In the genomic region with DNA sequence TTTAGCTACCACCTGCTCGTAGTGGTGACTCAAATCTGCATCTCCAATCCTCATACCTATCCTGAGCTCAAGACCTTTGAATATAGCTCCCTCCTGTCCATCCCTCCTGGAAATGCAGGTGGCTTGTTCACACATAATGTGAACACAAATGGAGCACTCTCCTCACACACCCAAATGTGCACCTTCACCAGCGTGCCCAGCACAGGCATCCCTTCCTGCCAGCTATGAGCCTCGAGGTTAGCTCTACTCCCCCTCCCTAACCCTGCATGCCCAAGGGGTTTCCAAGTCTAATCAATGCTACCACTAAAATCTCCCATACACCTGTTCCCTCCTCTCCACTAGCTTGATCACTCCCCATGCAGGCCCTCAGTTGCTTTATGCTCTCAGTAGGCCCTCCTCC, we compare ENCODE assay signal across 25 cellular contexts. TPM values are rescaled to one million over a fixed set of nuclear protein-coding genes. Genes with fewer than 3 reads are reported as not detected.
DNase-seq lines count a peak whose midpoint lies in the region; ATAC-seq, FAIRE-seq and TF ChIP-seq lines count a peak whose summit lies in the region.
"Had no signal": no experiment of that assay in that cellular context is flagged by ENCODE, and none has a peak within 500 bp of the region (broad histone marks: within the 10 kb centered on the region; RNA-seq: fewer than 3 reads in every experiment).

No MANE protein-coding gene starts in this region.

- no peak for TF ChIP-seq POLR2A in A549 (IDR thresholded peaks at IDR 0.05; ENCODE audit: low read length)

- no peak overlapping the region for H3K4me2 ChIP-seq in A549

- WGBS in A549 (ENCODE audit: missing lambda C conversion rate), result 96% methylated on average over 3 of the region's 3 CpGs

- TF ChIP-seq EP300 in A549 (IDR thresholded peaks at IDR 0.05), result no peak

- peak overlapping the region; percentile 37 for H3K4me3 Mint-ChIP-seq in glutamatergic neuron (ENCODE audit: unreplicated experiment)
- no peak overlapping the region for H3K4me3 Mint-ChIP-seq in osteocyte (ENCODE audit: unreplicated experiment)
- no peak overlapping the region for H3K4me3 Mint-ChIP-seq in HFFc6
- H3K4me3 Mint-ChIP-seq: CD4-positive, alpha-beta T cell had no signal

- H3K27ac ChIP-seq in A549 (peak overlapping the region; percentile 10 to 100; a peak in 5 of 6 replicates), ascending aorta (peak overlapping the region; percentile 39)
- H3K27ac ChIP-seq: BLaER1 treated with 17β-estradiol and CSF1 and Interleukin-3, amounts not matched to agents 10 nM and 100 nM had no signal

- CTCF ChIA-PET in A549 (lab: Yijun Ruan, JAX), result interaction anchor here (0.5 to 12.3 kb wide), 10 partner anchors 20 to 196 kb away, joined by 3 to 79 read pairs (median 6); no protein-coding TSS in a partner anchor

- intact Hi-C loops in ascending aorta (cut with DNase I), result loop anchor here (1.0 to 5.0 kb wide), 2 partner anchors 32 to 106 kb away; a partner anchor contains a TSS

- H3K9me3 ChIP-seq in A549 (no peaks in the 10 kb centered on the region), ascending aorta (no peaks in the 10 kb centered on the region)

- TF ChIP-seq CTCF in A549 (IDR thresholded peaks at IDR 0.05) (no peak), ascending aorta (IDR thresholded peaks at IDR 0.05) (no peak), glutamatergic neuron (IDR thresholded peaks at IDR 0.05; ENCODE audit: partially characterized antibody, unreplicated experiment) (no peak), osteocyte (IDR thresholded peaks at IDR 0.05) (no peak), HFFc6 (IDR thresholded peaks at IDR 0.05) (no peak)

- H3K27me3 Mint-ChIP-seq in glutamatergic neuron (ENCODE audit: unreplicated experiment), result peaks cover 12% of the 10 kb centered on the region
- H3K27me3 Mint-ChIP-seq in osteocyte (ENCODE audit: unreplicated experiment), result no peaks in the 10 kb centered on the region
- peaks cover 5% of the 10 kb centered on the region for H3K27me3 Mint-ChIP-seq in HFFc6 (ENCODE audit: insufficient read depth)

- peak overlapping the region; percentile 22 for H3K27ac Mint-ChIP-seq in glutamatergic neuron (ENCODE audit: unreplicated experiment)
- H3K27ac Mint-ChIP-seq in osteocyte (ENCODE audit: unreplicated experiment), result peak overlapping the region; percentile 54
- H3K27ac Mint-ChIP-seq in HFFc6, result no peak overlapping the region
- H3K27ac Mint-ChIP-seq: CD4-positive, alpha-beta T cell had no signal

- POLR2A ChIA-PET in A549 (lab: Yijun Ruan, JAX), result no interaction called here

- no peaks in the 10 kb centered on the region for H3K36me3 ChIP-seq in ascending aorta
- H3K36me3 ChIP-seq: BLaER1 treated with 17β-estradiol and CSF1 and Interleukin-3, amounts not matched to agents 10 nM and 100 nM had no signal

- no peaks in the 10 kb centered on the region for H3K36me3 Mint-ChIP-seq in glutamatergic neuron (ENCODE audit: unreplicated experiment)
- peaks cover 3% of the 10 kb centered on the region for H3K36me3 Mint-ChIP-seq in osteocyte (ENCODE audit: unreplicated experiment)
- H3K36me3 Mint-ChIP-seq in HFFc6 (ENCODE audit: low read depth), result no peaks in the 10 kb centered on the region

- FAIRE-seq in A549 (lab: Jason Lieb, UNC), result no peak
- FAIRE-seq: A204.1, G401.6, GM12891, H54 had no signal

- H3K4me1 Mint-ChIP-seq in glutamatergic neuron (ENCODE audit: low read depth, unreplicated experiment) (peaks cover 17% of the 10 kb centered on the region), osteocyte (ENCODE audit: unreplicated experiment) (peaks cover 85% of the 10 kb centered on the region), HFFc6 (ENCODE audit: low read depth) (peaks cover 65% of the 10 kb centered on the region)

- peaks cover 2% of the 10 kb centered on the region for H3K9me3 Mint-ChIP-seq in glutamatergic neuron (ENCODE audit: unreplicated experiment)
- H3K9me3 Mint-ChIP-seq in osteocyte (ENCODE audit: unreplicated experiment), result no peaks in the 10 kb centered on the region
- H3K9me3 Mint-ChIP-seq in HFFc6, result no peaks in the 10 kb centered on the region
- H3K9me3 Mint-ChIP-seq: CD4-positive, alpha-beta T cell had no signal

- H3K4me3 ChIP-seq in A549 (no peak overlapping the region), ascending aorta (no peak overlapping the region)
- H3K4me3 ChIP-seq: BLaER1 treated with 17β-estradiol and CSF1 and Interleukin-3, amounts not matched to agents 10 nM and 100 nM had no signal

- TF ChIP-seq RAD21 in A549 (conservative IDR thresholded peaks at IDR 0.05 in 1 of 2, IDR thresholded peaks at IDR 0.05 in 1 of 2), result no peak

- ATAC-seq in A549 (no peak), HG03139 (IDR thresholded peaks at IDR 0.05; ENCODE audit: unreplicated experiment) (no peak), GM19452 (IDR thresholded peaks at IDR 0.05; ENCODE audit: unreplicated experiment) (no peak)

- H3K27me3 ChIP-seq in ascending aorta, result no peaks in the 10 kb centered on the region

- DNase-seq in A549 (ENCODE audit: low read depth in 1 of 2, low spot score in 1 of 2) (no peak), ascending aorta (ENCODE audit: low spot score in 2 of 2) (peak in 1 of 2 donors; percentile 58), glutamatergic neuron (no peak), osteocyte (ENCODE audit: extremely low spot score, unreplicated experiment) (no peak), COLO829 (ENCODE audit: low spot score) (no peak), HFFc6 (no peak)
- DNase-seq: AML-193; CD4-positive, alpha-beta T cell; COR-L47; KBM-7; MV-4-11; NCI-H1105; NCI-H1436 treated with DMSO at 0.1 percent for 48 hours; NCI-H187 treated with DMSO at 0.1 percent for 48 hours; NCI-H526; NCI-H82; RPMI8226; SHP77 had no signal

- H3K4me1 ChIP-seq in A549 (peaks cover 33% of the 10 kb centered on the region), ascending aorta (peaks cover 15 to 49% of the 10 kb centered on the region in 2 donors)

TF ChIP-seq in A549, 52 proteins besides CTCF, POLR2A, EP300 and RAD21:
- TF ChIP-seq, protein P1, sequence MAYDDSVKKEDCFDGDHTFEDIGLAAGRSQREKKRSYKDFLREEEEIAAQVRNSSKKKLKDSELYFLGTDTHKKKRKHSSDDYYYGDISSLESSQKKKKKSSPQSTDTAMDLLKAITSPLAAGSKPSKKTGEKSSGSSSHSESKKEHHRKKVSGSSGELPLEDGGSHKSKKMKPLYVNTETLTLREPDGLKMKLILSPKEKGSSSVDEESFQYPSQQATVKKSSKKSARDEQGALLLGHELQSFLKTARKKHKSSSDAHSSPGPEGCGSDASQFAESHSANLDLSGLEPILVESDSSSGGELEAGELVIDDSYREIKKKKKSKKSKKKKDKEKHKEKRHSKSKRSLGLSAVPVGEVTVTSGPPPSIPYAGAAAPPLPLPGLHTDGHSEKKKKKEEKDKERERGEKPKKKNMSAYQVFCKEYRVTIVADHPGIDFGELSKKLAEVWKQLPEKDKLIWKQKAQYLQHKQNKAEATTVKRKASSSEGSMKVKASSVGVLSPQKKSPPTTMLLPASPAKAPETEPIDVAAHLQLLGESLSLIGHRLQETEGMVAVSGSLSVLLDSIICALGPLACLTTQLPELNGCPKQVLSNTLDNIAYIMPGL (CRISPR knock-in tag; IDR thresholded peaks at IDR 0.05; ENCODE audit: borderline replicate concordance), result no peak
- TF ChIP-seq RCOR1 (IDR thresholded peaks at IDR 0.05; ENCODE audit: low read depth, low read length) (no peak), KDM1A (IDR thresholded peaks at IDR 0.05; ENCODE audit: low read depth) (no peak), CEBPB (IDR thresholded peaks at IDR 0.05) (no peak), CHD4 (IDR thresholded peaks at IDR 0.05; ENCODE audit: borderline replicate concordance) (no peak), FOSB (CRISPR knock-in tag; IDR thresholded peaks at IDR 0.05) (no peak), ZC3H11A (IDR thresholded peaks at IDR 0.05) (no peak), FOXS1 (CRISPR knock-in tag; IDR thresholded peaks at IDR 0.05) (no peak), HDAC2 (IDR thresholded peaks at IDR 0.05) (no peak)
- TF ChIP-seq, protein P2, sequence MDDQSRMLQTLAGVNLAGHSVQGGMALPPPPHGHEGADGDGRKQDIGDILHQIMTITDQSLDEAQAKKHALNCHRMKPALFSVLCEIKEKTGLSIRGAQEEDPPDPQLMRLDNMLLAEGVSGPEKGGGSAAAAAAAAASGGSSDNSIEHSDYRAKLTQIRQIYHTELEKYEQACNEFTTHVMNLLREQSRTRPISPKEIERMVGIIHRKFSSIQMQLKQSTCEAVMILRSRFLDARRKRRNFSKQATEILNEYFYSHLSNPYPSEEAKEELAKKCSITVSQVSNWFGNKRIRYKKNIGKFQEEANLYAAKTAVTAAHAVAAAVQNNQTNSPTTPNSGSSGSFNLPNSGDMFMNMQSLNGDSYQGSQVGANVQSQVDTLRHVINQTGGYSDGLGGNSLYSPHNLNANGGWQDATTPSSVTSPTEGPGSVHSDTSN (IDR thresholded peaks at IDR 0.05), result no peak
- TF ChIP-seq, protein P3, sequence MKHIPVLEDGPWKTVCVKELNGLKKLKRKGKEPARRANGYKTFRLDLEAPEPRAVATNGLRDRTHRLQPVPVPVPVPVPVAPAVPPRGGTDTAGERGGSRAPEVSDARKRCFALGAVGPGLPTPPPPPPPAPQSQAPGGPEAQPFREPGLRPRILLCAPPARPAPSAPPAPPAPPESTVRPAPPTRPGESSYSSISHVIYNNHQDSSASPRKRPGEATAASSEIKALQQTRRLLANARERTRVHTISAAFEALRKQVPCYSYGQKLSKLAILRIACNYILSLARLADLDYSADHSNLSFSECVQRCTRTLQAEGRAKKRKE (CRISPR knock-in tag; IDR thresholded peaks at IDR 0.05; ENCODE audit: low read depth), result no peak
- TF ChIP-seq, protein P4, sequence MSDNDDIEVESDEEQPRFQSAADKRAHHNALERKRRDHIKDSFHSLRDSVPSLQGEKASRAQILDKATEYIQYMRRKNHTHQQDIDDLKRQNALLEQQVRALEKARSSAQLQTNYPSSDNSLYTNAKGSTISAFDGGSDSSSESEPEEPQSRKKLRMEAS (IDR thresholded peaks at IDR 0.05), result no peak

RNA-seq across cellular contexts. Expression of a gene that starts 2.2 kb away (rescaled TPM):
- 1,135 and 1,466 TPM in 2 replicates for polyA plus RNA-seq in A549 (2011; rRNA removed)
- polyA plus RNA-seq in A549 (2012; cell fraction: cytosol; rRNA removed), result 661 and 843 TPM in 2 replicates
- 1,811 and 1,913 TPM in 2 replicates for polyA plus RNA-seq in A549 (2012; cell fraction: nucleus; rRNA removed)
- 1,411 to 1,859 TPM (median 1,765 TPM) in 3 replicates for polyA plus RNA-seq in A549 (2017; fragmentation: RNase III; extraction: RNeasy Plus Mini Kit Qiagen cat#74134 plus additional on column Dnase treatment)
- polyA minus RNA-seq in A549 (2011; rRNA and poly(A)+ RNA removed), result 1,411 and 1,484 TPM in 2 replicates
- 174 TPM for total RNA-seq in ascending aorta
- 2.3 TPM for total RNA-seq in glutamatergic neuron (ENCODE audit: unreplicated experiment)
- total RNA-seq in osteocyte, result 267 and 343 TPM in 2 replicates
- 100 to 1,000 TPM; 529 to 911 (median 784) TPM for total RNA-seq in HFFc6 (2021; fragmentation: NEBNext Ultra II Directional; extraction: Animal tissue kit (Norgen Biotek cat#: 25700))

Comparison
In these comparisons a context has a peak if more than half of its experiments do, and no peak if none do; other contexts are left out.
1. RNA of a gene that starts 2.2 kb away (total RNA-seq): 529 to 911 TPM in HFFc6, 267 to 343 TPM in osteocyte and 174 TPM in ascending aorta (single experiment); 2.3 TPM in glutamatergic neuron (single experiment); every median in the first group is over 10 times any median in the second.